ENCODE assay signal across 9 cellular contexts in the genomic region with DNA sequence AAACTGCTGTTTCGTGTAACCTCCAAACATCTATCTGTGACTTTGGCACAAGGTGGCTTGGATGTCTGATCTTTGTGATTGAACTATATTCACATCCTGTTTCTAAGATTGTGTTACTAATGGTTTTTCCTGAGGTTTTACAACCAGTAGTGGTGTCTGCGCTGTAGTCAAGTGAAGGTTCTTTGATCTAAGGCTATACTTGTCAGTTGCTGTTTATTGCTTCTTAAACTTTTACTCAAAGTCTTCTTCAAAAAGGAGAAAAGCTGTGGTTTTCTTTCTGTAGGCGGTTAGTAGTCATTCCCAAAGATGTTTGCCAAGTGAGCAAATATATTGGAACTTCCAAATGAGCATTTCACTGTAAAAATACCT. TPM values are rescaled to one million over a fixed set of nuclear protein-coding genes. Genes with fewer than 3 reads are reported as not detected.
DNase-seq lines count a peak whose midpoint lies in the region; ATAC-seq and TF ChIP-seq lines count a peak whose summit lies in the region.
"Had no signal": no experiment of that assay in that cellular context is flagged by ENCODE, and none has a peak within 500 bp of the region (broad histone marks: within the 10 kb centered on the region; RNA-seq: fewer than 3 reads in every experiment).

No MANE protein-coding gene starts in this region.

- no peaks in the 10 kb centered on the region for H3K36me3 Mint-ChIP-seq in activated CD4-positive, alpha-beta T cell treated with anti-CD3 and anti-CD28 coated beads for 36 hours (ENCODE audit: low read depth)
- H3K36me3 Mint-ChIP-seq in T-helper 17 cell (ENCODE audit: low read depth), result no peaks in the 10 kb centered on the region
- H3K36me3 Mint-ChIP-seq: activated CD4-positive, alpha-beta memory T cell treated with anti-CD3 and anti-CD28 coated beads for 36 hours had no signal

- no peak overlapping the region for H3K4me3 ChIP-seq in right cardiac atrium (ENCODE audit: low read length)
- peak overlapping the region in 3 of 8 donors; percentile 50 to 78 (median 54) for H3K4me3 ChIP-seq in spleen

- intact Hi-C loops in activated CD4-positive, alpha-beta T cell treated with anti-CD3 and anti-CD28 coated beads for 36 hours (cut with DNase I, micrococcal nuclease), result loop anchor here (5.0 to 10.0 kb wide), 9 partner anchors 127 to 1033 kb away; partner anchors contain the start of genes CCDC88C (in 1 of the 2), FOXN3 (in 1 of the 2), PSMC1 (in 1 of the 2) and TDP1 (in 1 of the 2)
- intact Hi-C loops in right cardiac atrium (cut with DNase I) (loop anchor here in 1 of 4 donors (5.0 kb wide), 1 partner anchor 82 kb away; no protein-coding TSS in a partner anchor), spleen (cut with DNase I; ENCODE audit: low total_unique reads) (no loop called here)

- H3K27ac Mint-ChIP-seq in activated CD4-positive, alpha-beta T cell treated with anti-CD3 and anti-CD28 coated beads for 36 hours, result no peak overlapping the region
- H3K27ac Mint-ChIP-seq in T-helper 17 cell, result no peak overlapping the region
- H3K27ac Mint-ChIP-seq: activated CD4-positive, alpha-beta memory T cell treated with anti-CD3 and anti-CD28 coated beads for 36 hours had no signal

- ATAC-seq in activated CD4-positive, alpha-beta T cell treated with anti-CD3 and anti-CD28 coated beads for 36 hours, result peak; percentile 25
- ATAC-seq in T-helper 17 cell (peak; percentile 47), right cardiac atrium (no peak), GM18868 (IDR thresholded peaks at IDR 0.05; ENCODE audit: unreplicated experiment) (no peak), GM21515 (IDR thresholded peaks at IDR 0.05; ENCODE audit: unreplicated experiment) (no peak)

- H3K27me3 Mint-ChIP-seq in activated CD4-positive, alpha-beta T cell treated with anti-CD3 and anti-CD28 coated beads for 36 hours, result no peaks in the 10 kb centered on the region
- no peaks in the 10 kb centered on the region for H3K27me3 Mint-ChIP-seq in T-helper 17 cell
- H3K27me3 Mint-ChIP-seq: activated CD4-positive, alpha-beta memory T cell treated with anti-CD3 and anti-CD28 coated beads for 36 hours had no signal

- TF ChIP-seq CTCF in spleen (IDR thresholded peaks at IDR 0.05 in 8 of 11, conservative IDR thresholded peaks at IDR 0.05 in 3 of 11), result no peak

- CTCF ChIA-PET in activated CD4-positive, alpha-beta T cell treated with anti-CD3 and anti-CD28 coated beads for 36 hours (lab: Charles Lee), result interaction anchor here (0.6 to 3.1 kb wide), 6 partner anchors 8 to 1032 kb away, joined by 3 to 17 read pairs (median 4); partner anchors contain the start of gene CALM1

- H3K9me3 ChIP-seq in T-helper 17 cell (ENCODE audit: control insufficient read depth, low read length, poor library complexity, severe bottlenecking), result no peaks in the 10 kb centered on the region
- no peaks in the 10 kb centered on the region for H3K9me3 ChIP-seq in right cardiac atrium (ENCODE audit: control insufficient read depth, low read length)
- H3K9me3 ChIP-seq in spleen, result no peaks in the 10 kb centered on the region

- no peak for TF ChIP-seq POLR2A in spleen (IDR thresholded peaks at IDR 0.05)

- no peaks in the 10 kb centered on the region for H3K4me1 ChIP-seq in right cardiac atrium (ENCODE audit: control insufficient read depth, insufficient read depth, low read length)
- H3K4me1 ChIP-seq in spleen, result peaks cover 17 to 38% (median 28%) of the 10 kb centered on the region in 6 donors

- 58% methylated on average over 3 of the region's 3 CpGs for WGBS in right cardiac atrium
- 43 to 54% (median 51%) methylated on average over 3 of the region's 3 CpGs for WGBS in spleen, 5 donors

- H3K36me3 ChIP-seq in spleen, result no peaks in the 10 kb centered on the region

- H3K9me3 Mint-ChIP-seq in activated CD4-positive, alpha-beta T cell treated with anti-CD3 and anti-CD28 coated beads for 36 hours (ENCODE audit: low read depth), result no peaks in the 10 kb centered on the region
- H3K9me3 Mint-ChIP-seq: activated CD4-positive, alpha-beta memory T cell treated with anti-CD3 and anti-CD28 coated beads for 36 hours had no signal

- DNase-seq in activated CD4-positive, alpha-beta T cell treated with anti-CD3 and anti-CD28 coated beads for 36 hours, result no peak
- DNase-seq in activated CD4-positive, alpha-beta T cell treated with anti-CD3 and anti-CD28 coated beads, Interleukin-2, amount 50 U/mL, for 1 hour, result no peak
- no peak for DNase-seq in T-helper 17 cell
- DNase-seq in right cardiac atrium, result no peak
- DNase-seq in spleen, result no peak
- no peak for DNase-seq in activated gamma-delta T cell (lab: John Stamatoyannopoulos, UW)

- H3K27me3 ChIP-seq in right cardiac atrium (ENCODE audit: control insufficient read depth, insufficient read depth) (no peaks in the 10 kb centered on the region), spleen (replicated peaks in 1 of 7) (no peaks in the 10 kb centered on the region)

- H3K4me1 Mint-ChIP-seq in activated CD4-positive, alpha-beta T cell treated with anti-CD3 and anti-CD28 coated beads for 36 hours, result peaks cover 40% of the 10 kb centered on the region
- H3K4me1 Mint-ChIP-seq in T-helper 17 cell, result peaks cover 13% of the 10 kb centered on the region

- no peak overlapping the region for H3K4me3 Mint-ChIP-seq in activated CD4-positive, alpha-beta T cell treated with anti-CD3 and anti-CD28 coated beads for 36 hours
- H3K4me3 Mint-ChIP-seq in T-helper 17 cell, result no peak overlapping the region
- H3K4me3 Mint-ChIP-seq: activated CD4-positive, alpha-beta memory T cell treated with anti-CD3 and anti-CD28 coated beads for 36 hours had no signal

- POLR2A ChIA-PET in activated CD4-positive, alpha-beta T cell treated with anti-CD3 and anti-CD28 coated beads for 36 hours (lab: Charles Lee), result interaction anchor here (0.6 to 4.0 kb wide), 7 partner anchors 9 to 731 kb away, joined by 3 to 36 read pairs (median 4); partner anchors contain the start of gene CALM1

- peak overlapping the region; percentile 99 for H3K27ac ChIP-seq in right cardiac atrium (ENCODE audit: low read length)
- peak overlapping the region; percentile 96 to 100 (median 99) for H3K27ac ChIP-seq in spleen

RNA-seq across cellular contexts. Expression of gene CALM1, which starts 12.3 kb away (rescaled TPM):
- 100 to 1,000 TPM; 510 to 518 TPM for total RNA-seq in activated CD4-positive, alpha-beta T cell treated with anti-CD3 and anti-CD28 coated beads for 36 hours
- total RNA-seq in T-helper 17 cell (100 to 1,000 TPM; 872 to 886 TPM), right cardiac atrium (100 to 1,000 TPM; 381 to 508 (median 445) TPM), spleen (100 to 1,000 TPM; 294 to 483 (median 387) TPM)
- polyA plus RNA-seq in right cardiac atrium (301 TPM), spleen (100 to 1,000 TPM; 188 to 292 (median 256) TPM)

RNA-seq across cellular contexts. Expression of gene NRDE2, which starts 52.8 kb away (rescaled TPM):
- 10 to 100 TPM; 22.8 to 25.3 TPM for total RNA-seq in activated CD4-positive, alpha-beta T cell treated with anti-CD3 and anti-CD28 coated beads for 36 hours
- total RNA-seq in T-helper 17 cell (10 to 100 TPM; 18.6 to 21.5 TPM), right cardiac atrium (10 to 100 TPM; 10.9 to 15.3 (median 12.4) TPM), spleen (10 to 100 TPM; 15.2 to 28.9 (median 22.4) TPM)
- polyA plus RNA-seq in right cardiac atrium (6.2 TPM), spleen (10 to 100 TPM in 2 of 3 donors, 1 to 10 TPM in 1; 6.3 to 13.2 (median 11.3) TPM)

Comparison
In these comparisons a context has a peak if more than half of its experiments do, and no peak if none do; other contexts are left out.
1. ATAC-seq: peak in activated CD4-positive, alpha-beta T cell treated with anti-CD3 and anti-CD28 coated beads for 36 hours (single experiment) and T-helper 17 cell (single experiment); none in right cardiac atrium (0 of 2), GM18868 (single experiment) and GM21515 (single experiment).